Comparison of ENCODE assay signal across 1 cellular context in genomic region chr2:219438453-219438852, GRCh38.
TF ChIP-seq lines count a peak whose summit lies in the region.

No MANE protein-coding gene starts in this region.

TF ChIP-seq in H1, 55 proteins besides CTCF, POLR2A, EP300 and RAD21:
- TF ChIP-seq ASH2L (IDR thresholded peaks at IDR 0.05; ENCODE audit: low read length) = no peak
- no peak for TF ChIP-seq TAF7 (optimal IDR thresholded peaks at IDR 0.05; ENCODE audit: borderline replicate concordance, low read depth, low read length)
- TF ChIP-seq ZNF274 (IDR thresholded peaks at IDR 0.05; ENCODE audit: borderline replicate concordance, extremely low read depth, low read length) = no peak
- TF ChIP-seq EZH2 (IDR thresholded peaks at IDR 0.05; ENCODE audit: low read depth, low read length, severe bottlenecking) = no peak
- no peak for TF ChIP-seq TCF12 (IDR thresholded peaks at IDR 0.05; ENCODE audit: low read depth, low read length)
- TF ChIP-seq SAP30 (IDR thresholded peaks at IDR 0.05; ENCODE audit: insufficient read depth, insufficient replicate concordance, low read length) = no peak
- no peak for TF ChIP-seq GTF2F1 (IDR thresholded peaks at IDR 0.05; ENCODE audit: borderline replicate concordance, low read depth, low read length)
- TF ChIP-seq KDM1A (IDR thresholded peaks at IDR 0.05; ENCODE audit: borderline replicate concordance, low read length) = no peak
